In the genomic region with DNA sequence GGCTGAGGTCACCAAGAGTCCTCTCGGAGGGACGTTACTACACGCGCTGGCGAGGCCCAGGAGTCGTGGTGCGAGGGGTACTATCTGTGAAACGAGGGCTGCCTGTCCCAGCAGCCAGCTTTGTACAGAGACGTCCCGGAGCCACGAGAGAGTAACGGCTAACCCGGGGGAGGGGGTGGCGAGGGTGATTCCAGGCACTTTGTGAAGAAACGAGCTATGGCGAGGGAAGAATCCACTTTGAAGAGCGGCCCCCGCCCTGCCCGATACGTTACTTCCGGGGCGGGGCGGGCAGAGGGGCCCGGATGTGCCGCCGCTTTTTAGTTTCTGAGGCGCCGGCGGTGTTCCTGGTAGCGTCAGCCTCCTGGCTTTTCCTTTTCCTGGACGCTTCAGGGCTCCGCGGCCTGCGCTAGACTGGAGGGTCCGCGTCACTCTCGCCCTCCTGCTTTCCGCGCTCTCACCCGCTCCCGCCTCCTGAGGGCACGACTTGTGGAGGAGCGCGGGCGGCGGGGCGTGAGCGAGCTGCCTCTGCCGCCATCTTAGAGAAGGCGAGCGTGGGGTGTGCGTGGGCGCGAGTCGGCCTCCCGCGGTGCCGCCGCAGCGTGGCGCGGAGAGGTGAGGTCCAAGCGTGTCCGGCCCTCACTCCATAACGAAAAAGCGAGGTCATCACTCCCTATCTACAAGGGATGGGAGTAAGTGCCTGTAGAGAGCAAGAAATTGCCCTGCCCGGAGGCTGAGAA, we compare ENCODE assay signal across 8 cellular contexts. TPM values are rescaled to one million over a fixed set of nuclear protein-coding genes. Genes with fewer than 3 reads are reported as not detected.
DNase-seq lines count a peak whose midpoint lies in the region; ATAC-seq, FAIRE-seq and TF ChIP-seq lines count a peak whose summit lies in the region.

No MANE protein-coding gene starts in this region.

- no peaks in the 10 kb centered on the region for H3K9me3 ChIP-seq in right atrium auricular region

- FAIRE-seq in urothelium cell line (lab: Jason Lieb, UNC), result no peak

- peaks cover 0 to 30% of the 10 kb centered on the region in 2 donors for H3K4me1 ChIP-seq in right atrium auricular region

- peaks cover 49% of the 10 kb centered on the region for H3K4me1 Mint-ChIP-seq in T-helper 1 cell treated with Interleukin-12 subunit alpha and Interleukin-12 subunit beta and Interleukin-4 antibody, amounts not matched to agents 30 μg/mL and 1 μg/mL, for 36 hours (ENCODE audit: low read depth)

- H3K27ac ChIP-seq in right atrium auricular region, result peak overlapping the region; percentile 100

- peak overlapping the region; percentile 95 for H3K4me3 Mint-ChIP-seq in T-helper 1 cell treated with Interleukin-12 subunit alpha and Interleukin-12 subunit beta and Interleukin-4 antibody, amounts not matched to agents 30 μg/mL and 1 μg/mL, for 36 hours

- ATAC-seq in HG02852 (IDR thresholded peaks at IDR 0.05; ENCODE audit: unreplicated experiment), result peak; percentile 68

- peak; percentile 87 for TF ChIP-seq POLR2A in GM15510 (IDR thresholded peaks at IDR 0.05; ENCODE audit: borderline replicate concordance, extremely low read depth, insufficient read length)

- no peak for TF ChIP-seq CTCF in right atrium auricular region (IDR thresholded peaks at IDR 0.05)

- no peaks in the 10 kb centered on the region for H3K27me3 Mint-ChIP-seq in T-helper 1 cell treated with Interleukin-12 subunit alpha and Interleukin-12 subunit beta and Interleukin-4 antibody, amounts not matched to agents 30 μg/mL and 1 μg/mL, for 36 hours (ENCODE audit: low read depth)

- DNase-seq in NCI-H1436 (lab: John Stamatoyannopoulos, UW) (peak; percentile 87), amygdala (lab: John Stamatoyannopoulos, UW) (peak; percentile 61 to 91 (median 83)), right atrium auricular region (ENCODE audit: low spot score) (peak; percentile 88), pulmonary artery endothelial cell (ENCODE audit: low read depth, low spot score) (peak; percentile 58), urothelium cell line (ENCODE audit: low spot score) (peak; percentile 68)

- no peaks in the 10 kb centered on the region for H3K27me3 ChIP-seq in right atrium auricular region

- peaks cover 9% of the 10 kb centered on the region for H3K36me3 Mint-ChIP-seq in T-helper 1 cell treated with Interleukin-12 subunit alpha and Interleukin-12 subunit beta and Interleukin-4 antibody, amounts not matched to agents 30 μg/mL and 1 μg/mL, for 36 hours (ENCODE audit: low read depth)

- H3K36me3 ChIP-seq in right atrium auricular region, result no peaks in the 10 kb centered on the region

- peak overlapping the region; percentile 85 to 94 for H3K4me3 ChIP-seq in right atrium auricular region

- peak overlapping the region; percentile 98 for H3K27ac Mint-ChIP-seq in T-helper 1 cell treated with Interleukin-12 subunit alpha and Interleukin-12 subunit beta and Interleukin-4 antibody, amounts not matched to agents 30 μg/mL and 1 μg/mL, for 36 hours

- H3K9me3 Mint-ChIP-seq in T-helper 1 cell treated with Interleukin-12 subunit alpha and Interleukin-12 subunit beta and Interleukin-4 antibody, amounts not matched to agents 30 μg/mL and 1 μg/mL, for 36 hours, result no peaks in the 10 kb centered on the region

RNA-seq across cellular contexts. Expression of gene RFX3, which starts 0.5 kb away (rescaled TPM):
- total RNA-seq in right atrium auricular region, result 1 to 10 TPM; 2.2 to 2.7 TPM
- total RNA-seq in pulmonary artery endothelial cell, result 2.8 and 7.2 TPM in 2 replicates

Comparison
In these comparisons a context has a peak if more than half of its experiments do, and no peak if none do; other contexts are left out.
1. Peak in every context shown above with its lines: DNase-seq, ATAC-seq, H3K4me3 ChIP-seq and H3K27ac ChIP-seq.